ENCODE assay signal across 24 cellular contexts in genomic region chr4:739569-739968, GRCh38. TPM values are rescaled to one million over a fixed set of nuclear protein-coding genes. Genes with fewer than 3 reads are reported as not detected.
DNase-seq lines count a peak whose midpoint lies in the region; ATAC-seq, FAIRE-seq and TF ChIP-seq lines count a peak whose summit lies in the region.
"Had no signal": no experiment of that assay in that cellular context is flagged by ENCODE, and none has a peak within 500 bp of the region (broad histone marks: within the 10 kb centered on the region; RNA-seq: fewer than 3 reads in every experiment).

No MANE protein-coding gene starts in this region.

- no peak overlapping the region for H3K9ac ChIP-seq in HepG2 (ENCODE audit: insufficient read depth, low read depth, low read length)
- no peak overlapping the region; a peak in 1 of 4 replicates for H3K9ac ChIP-seq in K562 (ENCODE audit: insufficient read depth in 1 of 2, low read depth in 2 of 2, low read length in 2 of 2)
- H3K9ac ChIP-seq in neuronal stem cell (ENCODE audit: low read depth, low read length, poor library complexity) = peak overlapping the region; percentile 70
- H3K9ac ChIP-seq in MM.1S (ENCODE audit: low read length) = no peak overlapping the region
- H3K9ac ChIP-seq: BLaER1 treated with 17β-estradiol and CSF1 and Interleukin-3, amounts not matched to agents 10 nM and 100 nM had no signal

- no peak overlapping the region for H4K8ac ChIP-seq in neuronal stem cell (ENCODE audit: low read depth, low read length)

- POLR2A ChIA-PET in HepG2 (lab: Yijun Ruan, JAX) = no interaction called here
- POLR2A ChIA-PET in K562 (lab: Yijun Ruan, JAX) = interaction anchor here (0.6 kb wide), 1 partner anchor 1107 kb away, joined by 3 read pairs; no protein-coding TSS in a partner anchor

- H2BK120ac ChIP-seq in neuronal stem cell (ENCODE audit: low read depth, low read length) = no peak overlapping the region

- H2BK5ac ChIP-seq in neuronal stem cell (ENCODE audit: low read length) = no peak overlapping the region

- H3K9me3 Mint-ChIP-seq in natural killer cell treated with Interleukin-12 subunit alpha and Interleukin-12 subunit beta and Interleukin-15 and Interleukin-18, amount 100 ng/mL, for 72 hours = no peaks in the 10 kb centered on the region
- H3K9me3 Mint-ChIP-seq: CD4-positive, alpha-beta T cell; CD8-positive, alpha-beta memory T cell had no signal

- no peak for FAIRE-seq in HepG2 (lab: Jason Lieb, UNC)
- no peak for FAIRE-seq in K562 (lab: Jason Lieb, UNC)
- FAIRE-seq: A204.1, G401.6, GM12892, H54 had no signal

- no peaks in the 10 kb centered on the region for H3K36me3 Mint-ChIP-seq in natural killer cell treated with Interleukin-12 subunit alpha and Interleukin-12 subunit beta and Interleukin-15 and Interleukin-18, amount 100 ng/mL, for 72 hours

- H3K79me1 ChIP-seq in neuronal stem cell (ENCODE audit: low read depth, low read length) = peaks cover 6% of the 10 kb centered on the region

- H2BK15ac ChIP-seq in neuronal stem cell (ENCODE audit: low read length) = no peak overlapping the region

- 98% methylated on average over 22 of the region's 22 CpGs for WGBS in HepG2 (ENCODE audit: low lambda C conversion rate)
- WGBS in right lobe of liver (ENCODE audit: insufficient coverage, low coverage, low lambda C conversion rate, missing lambda C conversion rate) = 89% methylated on average over 4 of the region's 22 CpGs
- WGBS in K562 (ENCODE audit: insufficient coverage, low coverage, missing lambda C conversion rate) = 93% methylated on average over 18 of the region's 22 CpGs
- no CpG with 5 or more reads among the region's 22 CpGs for WGBS in neuronal stem cell (ENCODE audit: extremely low coverage in 2 of 2, insufficient read length in 2 of 2, insufficient replicate concordance in 1 of 2), 2 donors

- BruUV-seq in HepG2 (replicated peaks; lab: Mats Ljungman, UMichigan) = no TSS peak
- BruUV-seq in K562 (replicated peaks; lab: Mats Ljungman, UMichigan) = no TSS peak

- no peak overlapping the region for H3K4ac ChIP-seq in neuronal stem cell (ENCODE audit: low read length)

- no peak overlapping the region for H4K91ac ChIP-seq in neuronal stem cell (ENCODE audit: low read depth, low read length, poor library complexity)

- H2BK12ac ChIP-seq in neuronal stem cell (ENCODE audit: low read length) = no peak overlapping the region

- no peak overlapping the region for H3K23ac ChIP-seq in neuronal stem cell (ENCODE audit: low read depth, low read length, poor library complexity)

- no peak overlapping the region for H3K4me3 Mint-ChIP-seq in natural killer cell treated with Interleukin-12 subunit alpha and Interleukin-12 subunit beta and Interleukin-15 and Interleukin-18, amount 100 ng/mL, for 72 hours
- H3K4me3 Mint-ChIP-seq: B cell; CD14-positive monocyte; CD4-positive, alpha-beta T cell; HFFc6 had no signal

- TF ChIP-seq EP300 in HepG2 (IDR thresholded peaks at IDR 0.05; ENCODE audit: low read depth in 2 of 2, low read length in 2 of 2) (no peak), HepG2 (CRISPR knock-in tag; IDR thresholded peaks at IDR 0.05; ENCODE audit: borderline replicate concordance) (no peak), K562 (IDR thresholded peaks at IDR 0.05; ENCODE audit: low read length) (no peak)

- TF ChIP-seq POLR2A in HepG2 (IDR thresholded peaks at IDR 0.05; ENCODE audit: insufficient read depth in 1 of 2, low read depth in 2 of 2, low read length in 2 of 2) = no peak
- TF ChIP-seq POLR2A in right lobe of liver (IDR thresholded peaks at IDR 0.05) = no peak
- no peak for TF ChIP-seq POLR2A in K562 (conservative IDR thresholded peaks at IDR 0.05)

- no peaks in the 10 kb centered on the region for H3K9me1 ChIP-seq in K562 (ENCODE audit: control insufficient read depth, insufficient read depth, low read length)

- H3K27ac Mint-ChIP-seq in natural killer cell treated with Interleukin-12 subunit alpha and Interleukin-12 subunit beta and Interleukin-15 and Interleukin-18, amount 100 ng/mL, for 72 hours = no peak overlapping the region
- H3K27ac Mint-ChIP-seq: B cell; CD4-positive, alpha-beta T cell; HFFc6 had no signal

- intact Hi-C loops in HepG2 (cut with micrococcal nuclease; ENCODE audit: unreplicated experiment) = no loop called here
- intact Hi-C loops in right lobe of liver (cut with DNase I) = no loop called here
- intact Hi-C loops in K562 (cut with micrococcal nuclease) = loop anchor here (10.0 kb wide), 1 partner anchor 55 kb away; the partner anchor contains the start of gene SLC49A3
- intact Hi-C loops in upper lobe of right lung (cut with DNase I) = no loop called here

- no peaks in the 10 kb centered on the region for H3K27me3 Mint-ChIP-seq in natural killer cell treated with Interleukin-12 subunit alpha and Interleukin-12 subunit beta and Interleukin-15 and Interleukin-18, amount 100 ng/mL, for 72 hours
- H3K27me3 Mint-ChIP-seq: B cell; CD4-positive, alpha-beta T cell; CD8-positive, alpha-beta memory T cell had no signal

- H3K27ac ChIP-seq in HepG2 (ENCODE audit: extremely low read length, insufficient read depth, low read length) = no peak overlapping the region
- H3K27ac ChIP-seq in right lobe of liver = no peak overlapping the region
- no peak overlapping the region for H3K27ac ChIP-seq in K562 (ENCODE audit: extremely low read depth, low read depth, low read length)
- no peak overlapping the region for H3K27ac ChIP-seq in neuronal stem cell (replicated peaks; ENCODE audit: low read length)
- no peak overlapping the region for H3K27ac ChIP-seq in upper lobe of right lung
- H3K27ac ChIP-seq in MM.1S (ENCODE audit: low read length) = no peak overlapping the region
- H3K27ac ChIP-seq: 22Rv1; BLaER1 treated with 17β-estradiol and CSF1 and Interleukin-3, amounts not matched to agents 10 nM and 100 nM had no signal

- H3K4me1 ChIP-seq in HepG2 (ENCODE audit: insufficient read depth, low read length) (no peaks in the 10 kb centered on the region), right lobe of liver (no peaks in the 10 kb centered on the region), K562 (replicated peaks in 1 of 2; ENCODE audit: control insufficient read depth in 2 of 2, insufficient read depth in 2 of 2, low read length in 2 of 2) (peaks cover 0 to 25% of the 10 kb centered on the region in 2 experiments; a peak in 2 of 5 replicates), neuronal stem cell (ENCODE audit: control insufficient read depth in 2 of 2, insufficient read depth in 1 of 2, low read depth in 1 of 2, low read length in 2 of 2) (no peaks in the 10 kb centered on the region), upper lobe of right lung (no peaks in the 10 kb centered on the region), MM.1S (ENCODE audit: low read length) (no peaks in the 10 kb centered on the region)
- H3K4me1 ChIP-seq: HAP-1 had no signal

- TF ChIP-seq CTCF in HepG2 (CRISPR knock-in tag; IDR thresholded peaks at IDR 0.05) (no peak), right lobe of liver (IDR thresholded peaks at IDR 0.05) (no peak), K562 (IDR thresholded peaks at IDR 0.05 in 2 of 3, conservative IDR thresholded peaks at IDR 0.05 in 1 of 3; ENCODE audit: insufficient read depth in 2 of 3, low read depth in 1 of 3, low read length in 3 of 3) (no peak), upper lobe of right lung (IDR thresholded peaks at IDR 0.05) (no peak), MM.1S (IDR thresholded peaks at IDR 0.05; ENCODE audit: low read length) (no peak)

- in situ Hi-C loops in HepG2 (cut with HindIII; ENCODE audit: extremely low pct_ligation_motif_present, low pct_unique_long_range_greater_than_20kb) (no loop called here), K562 (cut with MboI) (no loop called here)

- no peaks in the 10 kb centered on the region for H3K9me3 ChIP-seq in HepG2 (ENCODE audit: low read length)
- no peaks in the 10 kb centered on the region for H3K9me3 ChIP-seq in right lobe of liver
- no peaks in the 10 kb centered on the region for H3K9me3 ChIP-seq in K562 (replicated peaks; ENCODE audit: control insufficient read depth, insufficient read depth, low read depth, low read length)
- no peaks in the 10 kb centered on the region for H3K9me3 ChIP-seq in neuronal stem cell (replicated peaks in 1 of 2; ENCODE audit: control insufficient read depth in 2 of 2, insufficient read depth in 1 of 2, low read depth in 1 of 2, low read length in 2 of 2)
- no peaks in the 10 kb centered on the region for H3K9me3 ChIP-seq in upper lobe of right lung
- no peaks in the 10 kb centered on the region for H3K9me3 ChIP-seq in MM.1S (replicated peaks; ENCODE audit: insufficient read depth, low read length)
- H3K9me3 ChIP-seq: BLaER1 treated with 17β-estradiol and CSF1 and Interleukin-3, amounts not matched to agents 10 nM and 100 nM; HAP-1 had no signal

- no peak for TF ChIP-seq RAD21 in HepG2 (CRISPR knock-in tag; IDR thresholded peaks at IDR 0.05)
- TF ChIP-seq RAD21 in K562 (CRISPR knock-in tag; conservative IDR thresholded peaks at IDR 0.05 in 1 of 2, IDR thresholded peaks at IDR 0.05 in 1 of 2) = no peak

- peaks cover 14 to 32% of the 10 kb centered on the region in 2 experiments; a peak in 4 of 5 replicates for H3K36me3 ChIP-seq in HepG2 (replicated peaks in 1 of 2; ENCODE audit: control insufficient read depth in 1 of 2, insufficient read depth in 2 of 2, low read length in 2 of 2)
- H3K36me3 ChIP-seq in right lobe of liver = peaks cover 0 to 28% (median 16%) of the 10 kb centered on the region in 4 donors
- H3K36me3 ChIP-seq in K562 (ENCODE audit: control insufficient read depth, insufficient read depth, low read length) = peaks cover 60% of the 10 kb centered on the region; the same call in 2 of the 3 replicates
- peaks cover 39 to 90% of the 10 kb centered on the region in 2 donors for H3K36me3 ChIP-seq in neuronal stem cell (replicated peaks in 1 of 2; ENCODE audit: control insufficient read depth in 2 of 2, insufficient read depth in 2 of 2, low read length in 2 of 2)
- peaks cover 50% of the 10 kb centered on the region for H3K36me3 ChIP-seq in upper lobe of right lung
- H3K36me3 ChIP-seq in MM.1S (replicated peaks; ENCODE audit: insufficient read depth, low read length) = no peaks in the 10 kb centered on the region

- no peaks in the 10 kb centered on the region for H3K9me2 ChIP-seq in MM.1S (replicated peaks; ENCODE audit: insufficient read depth, low read length)

- DNase-seq in HepG2 (ENCODE audit: low spot score) (no peak), right lobe of liver (no peak), K562 (ENCODE audit: extremely low read depth in 1 of 4, low spot score in 3 of 4) (no peak), neuronal stem cell (ENCODE audit: low spot score) (no peak), upper lobe of right lung (peak; percentile 57), MM.1S (no peak), kidney glomerular epithelial cell (lab: John Stamatoyannopoulos, UW) (no peak)
- DNase-seq in natural killer cell treated with Interleukin-12 subunit alpha and Interleukin-12 subunit beta and Interleukin-15 and Interleukin-18, amount 100 ng/mL, for 72 hours (ENCODE audit: low spot score) = no peak
- DNase-seq: CD4-positive, alpha-beta T cell; CD8-positive, alpha-beta memory T cell; DMS153; DND-41; GOT3; HFFc6 had no signal

- no peak overlapping the region for H2AK5ac ChIP-seq in neuronal stem cell (ENCODE audit: low read depth, low read length)

- H3K14ac ChIP-seq in neuronal stem cell (ENCODE audit: low read length) = no peak overlapping the region

- H3K27me3 ChIP-seq in HepG2 (ENCODE audit: control insufficient read depth in 1 of 2, insufficient read depth in 2 of 2, low read length in 2 of 2) (no peaks in the 10 kb centered on the region), right lobe of liver (no peaks in the 10 kb centered on the region), K562 (ENCODE audit: control insufficient read depth in 2 of 2, insufficient read depth in 2 of 2, low read length in 2 of 2) (no peaks in the 10 kb centered on the region), neuronal stem cell (ENCODE audit: control insufficient read depth in 3 of 3, insufficient read depth in 3 of 3, low read depth in 1 of 3, low read length in 3 of 3) (no peaks in the 10 kb centered on the region), upper lobe of right lung (no peaks in the 10 kb centered on the region), MM.1S (replicated peaks; ENCODE audit: insufficient read depth, low read length) (no peaks in the 10 kb centered on the region)
- H3K27me3 ChIP-seq: BLaER1 treated with 17β-estradiol and CSF1 and Interleukin-3, amounts not matched to agents 10 nM and 100 nM had no signal

- ATAC-seq in HepG2 = no peak
- ATAC-seq in right lobe of liver = no peak
- ATAC-seq in K562 = no peak
- ATAC-seq in upper lobe of right lung = no peak
- ATAC-seq in natural killer cell treated with Interleukin-12 subunit alpha and Interleukin-12 subunit beta and Interleukin-15 and Interleukin-18, amount 100 ng/mL, for 72 hours = no peak

- no peak overlapping the region for H3K4me3 ChIP-seq in HepG2 (replicated peaks in 1 of 3; ENCODE audit: insufficient read depth in 1 of 3, low read depth in 2 of 3, low read length in 3 of 3)
- H3K4me3 ChIP-seq in right lobe of liver = no peak overlapping the region
- no peak overlapping the region for H3K4me3 ChIP-seq in K562
- H3K4me3 ChIP-seq in neuronal stem cell (ENCODE audit: low read length in 2 of 2) = no peak overlapping the region
- H3K4me3 ChIP-seq in upper lobe of right lung = no peak overlapping the region
- no peak overlapping the region for H3K4me3 ChIP-seq in MM.1S (ENCODE audit: low read length)
- H3K4me3 ChIP-seq: BLaER1 treated with 17β-estradiol and CSF1 and Interleukin-3, amounts not matched to agents 10 nM and 100 nM; HAP-1 had no signal

- no peaks in the 10 kb centered on the region for H3F3A ChIP-seq in MM.1S (ENCODE audit: insufficient read depth, low read length)

- H3K79me2 ChIP-seq in HepG2 (ENCODE audit: insufficient read depth, low read length) (no peaks in the 10 kb centered on the region), K562 (ENCODE audit: control insufficient read depth, insufficient read depth, low read length) (no peaks in the 10 kb centered on the region; the same call in 2 of the 3 replicates), MM.1S (ENCODE audit: low read length) (no peaks in the 10 kb centered on the region)

- H3K4me2 ChIP-seq in HepG2 (ENCODE audit: low read depth, low read length) (no peak overlapping the region), K562 (ENCODE audit: insufficient read depth, low read length) (no peak overlapping the region), neuronal stem cell (ENCODE audit: insufficient read depth, low read length, poor library complexity, severe bottlenecking) (no peak overlapping the region), MM.1S (ENCODE audit: low read depth, low read length) (no peak overlapping the region)

- peaks cover 0 to 9% of the 10 kb centered on the region in 2 donors for H3K4me1 Mint-ChIP-seq in natural killer cell treated with Interleukin-12 subunit alpha and Interleukin-12 subunit beta and Interleukin-15 and Interleukin-18, amount 100 ng/mL, for 72 hours (ENCODE audit: low read depth in 2 of 2)
- H3K4me1 Mint-ChIP-seq: CD14-positive monocyte had no signal

- no peak overlapping the region for H3K18ac ChIP-seq in neuronal stem cell (ENCODE audit: low read length)

- CTCF ChIA-PET in HepG2 (lab: Yijun Ruan, JAX; ENCODE audit: low intra/inter-chr PET ratio, low total read pairs) = no interaction called here
- CTCF ChIA-PET in K562 (lab: Yijun Ruan, JAX; ENCODE audit: low intra/inter-chr PET ratio) = no interaction called here

- H2AFZ ChIP-seq in HepG2 (ENCODE audit: low read length) = no peak overlapping the region
- no peak overlapping the region for H2AFZ ChIP-seq in K562 (ENCODE audit: low read depth, low read length)
- H2AFZ ChIP-seq in neuronal stem cell (ENCODE audit: low read length) = no peak overlapping the region
- no peak overlapping the region for H2AFZ ChIP-seq in MM.1S (ENCODE audit: low read length)

- peaks cover 15% of the 10 kb centered on the region; the same call in 1 of the 2 replicates for H4K20me1 ChIP-seq in HepG2 (ENCODE audit: insufficient read depth, low read length)
- H4K20me1 ChIP-seq in K562 (replicated peaks; ENCODE audit: control insufficient read depth, insufficient read depth, low read length) = peaks cover 3% of the 10 kb centered on the region; the same call in 1 of the 2 replicates
- H4K20me1 ChIP-seq in MM.1S (ENCODE audit: insufficient read depth, low read length) = no peaks in the 10 kb centered on the region

RNA-seq across cellular contexts. Expression of gene PCGF3, which starts 33.9 kb away (rescaled TPM):
- total RNA-seq in HepG2 (2016; rRNA removed; fragmentation: Illumina TruSeq; extraction: Trizol) (24.2 and 28.6 TPM in 2 replicates), right lobe of liver (10 to 100 TPM; 13.0 to 23.5 (median 14.7) TPM), K562 (2014; rRNA removed) (31.3 and 39.9 TPM in 2 replicates), K562 (2014; rRNA removed; fragmentation: Illumina TruSeq; extraction: Trizol) (13.3 and 14.7 TPM in 2 replicates), K562 (2015; rRNA removed; fragmentation: Illumina TruSeq; extraction: Trizol) (19.1 and 20.3 TPM in 2 replicates), K562 (2021) (39.6 and 46.1 TPM in 2 replicates), upper lobe of right lung (42.2 TPM)
- 16.2 and 16.7 TPM in 2 replicates for total RNA-seq in HepG2 (2016; cell fraction: cytosol; rRNA removed; fragmentation: Illumina TruSeq; extraction: Trizol; ENCODE audit: low read depth)
- 22.5 and 27.7 TPM in 2 replicates for total RNA-seq in HepG2 (2016; cell fraction: insoluble cytoplasmic fraction; rRNA removed; fragmentation: Illumina TruSeq; extraction: Trizol)
- 36.9 and 38.9 TPM in 2 replicates for total RNA-seq in HepG2 (2016; cell fraction: membrane; rRNA removed; fragmentation: Illumina TruSeq; extraction: Trizol)
- total RNA-seq in HepG2 (2016; cell fraction: nucleus; rRNA removed; fragmentation: Illumina TruSeq; extraction: Trizol) = 40.6 and 42.6 TPM in 2 replicates
- polyA plus RNA-seq in HepG2 (2011; rRNA removed) (66.2 and 80.8 TPM in 2 replicates), K562 (2011; rRNA removed) (37.2 and 42.2 TPM in 2 replicates), K562 (2014; fragmentation: Illumina TruSeq; extraction: Trizol) (18.9 and 20.4 TPM in 2 replicates), K562 (2014; fragmentation: Nextera tagmentation; extraction: Ambion mirVana) (1 to 10 TPM; 2.6 to 4.3 TPM), K562 (2014; rRNA removed) (40.1 and 40.2 TPM in 2 replicates)
- polyA plus RNA-seq in HepG2 (2011; cell fraction: cytosol; rRNA removed) = 32.3 and 37.9 TPM in 2 replicates
- polyA plus RNA-seq in HepG2 (2011; cell fraction: nucleus; rRNA removed) = 406 and 428 TPM in 2 replicates
- polyA plus RNA-seq in HepG2 (2012) = 37.8 and 47.7 TPM in 2 replicates
- 13.4 and 15.5 TPM in 2 replicates for polyA plus RNA-seq in HepG2 (2016; cell fraction: cytosol; fragmentation: Illumina TruSeq; extraction: Trizol; ENCODE audit: low read depth)
- polyA plus RNA-seq in HepG2 (2016; cell fraction: insoluble cytoplasmic fraction; fragmentation: Illumina TruSeq; extraction: Trizol; ENCODE audit: low read depth) = 20.0 and 26.4 TPM in 2 replicates
- polyA plus RNA-seq in HepG2 (2016; cell fraction: membrane; fragmentation: Illumina TruSeq; extraction: Trizol; ENCODE audit: low read depth) = 26.7 and 30.4 TPM in 2 replicates
- polyA plus RNA-seq in HepG2 (2016; cell fraction: nucleus; fragmentation: Illumina TruSeq; extraction: Trizol; ENCODE audit: insufficient read depth, low read depth) = 92.0 and 96.8 TPM in 2 replicates
- 38.9 and 82.6 TPM in 2 replicates for polyA minus RNA-seq in HepG2 (2011; rRNA and poly(A)+ RNA removed; ENCODE audit: low replicate concordance)
- 18.1 and 23.5 TPM in 2 replicates for polyA minus RNA-seq in HepG2 (2011; cell fraction: cytosol; rRNA and poly(A)+ RNA removed)
- polyA minus RNA-seq in HepG2 (2011; cell fraction: nucleus; rRNA and poly(A)+ RNA removed) = 119 and 121 TPM in 2 replicates
- total RNA-seq in K562 (2011; cell fraction: chromatin; rRNA removed; ENCODE audit: low replicate concordance) = 122 and 175 TPM in 2 replicates
- 123 and 128 TPM in 2 replicates for total RNA-seq in K562 (2011; cell fraction: nucleolus; rRNA removed)
- 119 and 129 TPM in 2 replicates for total RNA-seq in K562 (2011; cell fraction: nucleoplasm; rRNA removed)
- 35.7 and 39.0 TPM in 2 replicates for polyA plus RNA-seq in K562 (2011; cell fraction: cytosol; rRNA removed)
- 197 and 242 TPM in 2 replicates for polyA plus RNA-seq in K562 (2011; cell fraction: nucleus; rRNA removed)
- polyA plus RNA-seq in K562 (2012) = 22.9 and 34.4 TPM in 2 replicates
- 25.9 and 30.6 TPM in 2 replicates for polyA minus RNA-seq in K562 (2011; rRNA and poly(A)+ RNA removed)
- 22.7 and 34.9 TPM in 2 replicates for polyA minus RNA-seq in K562 (2011; cell fraction: cytosol; rRNA and poly(A)+ RNA removed)
- polyA minus RNA-seq in K562 (2011; cell fraction: nucleus; rRNA and poly(A)+ RNA removed) = 74.0 and 79.4 TPM in 2 replicates
- polyA plus RNA-seq in neuronal stem cell (2013, experiment 1 of 2) = 40.8 TPM
- polyA plus RNA-seq in neuronal stem cell (2013, experiment 2 of 2) = 42.5 TPM
- 10 to 100 TPM; 50.6 to 54.3 TPM for total RNA-seq in natural killer cell treated with Interleukin-12 subunit alpha and Interleukin-12 subunit beta and Interleukin-15 and Interleukin-18, amount 100 ng/mL, for 72 hours

RNA-seq across cellular contexts. Expression of gene SLC49A3, which starts 50.6 kb away (rescaled TPM):
- total RNA-seq in HepG2 (2016; rRNA removed; fragmentation: Illumina TruSeq; extraction: Trizol) (0.07 TPM in 1 of 2 replicates, not detected in the other), right lobe of liver (1 to 10 TPM; 2.9 to 9.0 (median 5.2) TPM), K562 (2014; rRNA removed) (not detected in 2 replicates), K562 (2014; rRNA removed; fragmentation: Illumina TruSeq; extraction: Trizol) (not detected in 2 replicates), K562 (2015; rRNA removed; fragmentation: Illumina TruSeq; extraction: Trizol) (not detected in 2 replicates), K562 (2021) (0.24 and 0.29 TPM in 2 replicates), upper lobe of right lung (32.9 TPM)
- total RNA-seq in HepG2 (2016; cell fraction: cytosol; rRNA removed; fragmentation: Illumina TruSeq; extraction: Trizol; ENCODE audit: low read depth) = not detected in 2 replicates
- 0.09 TPM in 1 of 2 replicates, not detected in the other for total RNA-seq in HepG2 (2016; cell fraction: insoluble cytoplasmic fraction; rRNA removed; fragmentation: Illumina TruSeq; extraction: Trizol)
- total RNA-seq in HepG2 (2016; cell fraction: membrane; rRNA removed; fragmentation: Illumina TruSeq; extraction: Trizol) = not detected in 2 replicates
- total RNA-seq in HepG2 (2016; cell fraction: nucleus; rRNA removed; fragmentation: Illumina TruSeq; extraction: Trizol) = 0.62 TPM in 1 of 2 replicates, not detected in the other
- polyA plus RNA-seq in HepG2 (2011; rRNA removed) (0.17 and 0.22 TPM in 2 replicates), K562 (2011; rRNA removed) (not detected in 2 replicates), K562 (2014; fragmentation: Illumina TruSeq; extraction: Trizol) (not detected in 2 replicates), K562 (2014; fragmentation: Nextera tagmentation; extraction: Ambion mirVana) (not detected), K562 (2014; rRNA removed) (0.18 and 0.41 TPM in 2 replicates)
- polyA plus RNA-seq in HepG2 (2011; cell fraction: cytosol; rRNA removed) = 0.10 and 0.16 TPM in 2 replicates
- 1.9 and 2.5 TPM in 2 replicates for polyA plus RNA-seq in HepG2 (2011; cell fraction: nucleus; rRNA removed)
- polyA plus RNA-seq in HepG2 (2012) = 0.21 and 0.29 TPM in 2 replicates
- 0.07 TPM in 1 of 2 replicates, not detected in the other for polyA plus RNA-seq in HepG2 (2016; cell fraction: cytosol; fragmentation: Illumina TruSeq; extraction: Trizol; ENCODE audit: low read depth)
- polyA plus RNA-seq in HepG2 (2016; cell fraction: insoluble cytoplasmic fraction; fragmentation: Illumina TruSeq; extraction: Trizol; ENCODE audit: low read depth) = not detected in 2 replicates
- polyA plus RNA-seq in HepG2 (2016; cell fraction: membrane; fragmentation: Illumina TruSeq; extraction: Trizol; ENCODE audit: low read depth) = not detected in 2 replicates
- polyA plus RNA-seq in HepG2 (2016; cell fraction: nucleus; fragmentation: Illumina TruSeq; extraction: Trizol; ENCODE audit: insufficient read depth, low read depth) = 0.53 TPM in 1 of 2 replicates, not detected in the other
- polyA minus RNA-seq in HepG2 (2011; rRNA and poly(A)+ RNA removed; ENCODE audit: low replicate concordance) = 0.12 TPM in 1 of 2 replicates, not detected in the other
- polyA minus RNA-seq in HepG2 (2011; cell fraction: cytosol; rRNA and poly(A)+ RNA removed) = not detected in 2 replicates
- polyA minus RNA-seq in HepG2 (2011; cell fraction: nucleus; rRNA and poly(A)+ RNA removed) = 0.25 and 0.26 TPM in 2 replicates
- total RNA-seq in K562 (2011; cell fraction: chromatin; rRNA removed; ENCODE audit: low replicate concordance) = not detected in 2 replicates
- 0.39 TPM in 1 of 2 replicates, not detected in the other for total RNA-seq in K562 (2011; cell fraction: nucleolus; rRNA removed)
- total RNA-seq in K562 (2011; cell fraction: nucleoplasm; rRNA removed) = 0.61 TPM in 1 of 2 replicates, not detected in the other
- 0.03 and 0.22 TPM in 2 replicates for polyA plus RNA-seq in K562 (2011; cell fraction: cytosol; rRNA removed)
- 0.25 and 0.55 TPM in 2 replicates for polyA plus RNA-seq in K562 (2011; cell fraction: nucleus; rRNA removed)
- polyA plus RNA-seq in K562 (2012) = 0.21 and 0.30 TPM in 2 replicates
- not detected in 2 replicates for polyA minus RNA-seq in K562 (2011; rRNA and poly(A)+ RNA removed)
- not detected in 2 replicates for polyA minus RNA-seq in K562 (2011; cell fraction: cytosol; rRNA and poly(A)+ RNA removed)
- polyA minus RNA-seq in K562 (2011; cell fraction: nucleus; rRNA and poly(A)+ RNA removed) = not detected in 2 replicates
- polyA plus RNA-seq in neuronal stem cell (2013, experiment 1 of 2) = 0.81 TPM
- 0.57 TPM for polyA plus RNA-seq in neuronal stem cell (2013, experiment 2 of 2)
- total RNA-seq in natural killer cell treated with Interleukin-12 subunit alpha and Interleukin-12 subunit beta and Interleukin-15 and Interleukin-18, amount 100 ng/mL, for 72 hours = 10 to 100 TPM; 10.5 to 15.9 TPM
- polyA plus RNA-seq: AG04450 had no signal

Comparison
In these comparisons a context has a peak if more than half of its experiments do, and no peak if none do; other contexts are left out.
1. Of the 241 proteins assayed by ChIP-seq in both HepG2 and K562: peak only in HepG2: RBM22; only in K562: POLR2G; in both: none; in neither: 239.